ENCODE assay signal across 9 cellular contexts in genomic region chr2:135874966-135875365, GRCh38. TPM values are rescaled to one million over a fixed set of nuclear protein-coding genes. Genes with fewer than 3 reads are reported as not detected.
DNase-seq lines count a peak whose midpoint lies in the region; ATAC-seq and TF ChIP-seq lines count a peak whose summit lies in the region.
"Had no signal": no experiment of that assay in that cellular context is flagged by ENCODE, and none has a peak within 500 bp of the region (broad histone marks: within the 10 kb centered on the region; RNA-seq: fewer than 3 reads in every experiment).

No MANE protein-coding gene starts in this region.

- peaks cover 35% of the 10 kb centered on the region for H3K4me1 ChIP-seq in DOHH2 (ENCODE audit: control insufficient read depth, low read length)
- no peaks in the 10 kb centered on the region for H3K4me1 ChIP-seq in NT2/D1 (ENCODE audit: insufficient read depth, insufficient read length)
- no peaks in the 10 kb centered on the region for H3K4me1 ChIP-seq in colonic mucosa
- peaks cover 16% of the 10 kb centered on the region for H3K4me1 ChIP-seq in neuron (ENCODE audit: insufficient read depth, low read length)

- no peak overlapping the region for H2AFZ ChIP-seq in neuron (ENCODE audit: low read depth, low read length)

- H3K4me2 ChIP-seq in DOHH2 (ENCODE audit: low read length) = peak overlapping the region; percentile 92

- DNase-seq in NT2/D1 (ENCODE audit: low read depth, low spot score) (no peak), colonic mucosa (no peak), left lobe of liver (ENCODE audit: low spot score) (no peak), NCI-H526 (lab: John Stamatoyannopoulos, UW) (no peak)

- H4K20me1 ChIP-seq in DOHH2 (ENCODE audit: control insufficient read depth, insufficient read depth, low read depth, low read length) = peaks cover 24% of the 10 kb centered on the region

- H3K27me3 ChIP-seq in DOHH2 (ENCODE audit: control insufficient read depth, low read length) (no peaks in the 10 kb centered on the region), NT2/D1 (ENCODE audit: insufficient read depth, insufficient read length) (no peaks in the 10 kb centered on the region), colonic mucosa (no peaks in the 10 kb centered on the region), neuron (ENCODE audit: insufficient read depth, low read length) (no peaks in the 10 kb centered on the region)
- H3K27me3 ChIP-seq: gastrocnemius medialis had no signal

- no peaks in the 10 kb centered on the region for H3K9me3 ChIP-seq in DOHH2 (ENCODE audit: control insufficient read depth, insufficient read depth, low read length)
- H3K9me3 ChIP-seq in NT2/D1 (ENCODE audit: insufficient read depth, low read length) = no peaks in the 10 kb centered on the region
- H3K9me3 ChIP-seq in colonic mucosa = no peaks in the 10 kb centered on the region
- no peaks in the 10 kb centered on the region for H3K9me3 ChIP-seq in neuron (ENCODE audit: low read length)
- H3K9me3 ChIP-seq: gastrocnemius medialis had no signal

- TF ChIP-seq CTCF in DOHH2 (IDR thresholded peaks at IDR 0.05; ENCODE audit: low read depth, low read length, poor library complexity, severe bottlenecking) = no peak
- TF ChIP-seq CTCF in colonic mucosa (IDR thresholded peaks at IDR 0.05) = no peak

- H3K27ac ChIP-seq in DOHH2 (ENCODE audit: low read depth, low read length) (no peak overlapping the region), colonic mucosa (no peak overlapping the region)

- peak overlapping the region; percentile 93 for H3K4me3 ChIP-seq in DOHH2 (ENCODE audit: low read length)
- peak overlapping the region; percentile 84 for H3K4me3 ChIP-seq in NT2/D1 (ENCODE audit: insufficient read length, low read depth)
- H3K4me3 ChIP-seq in colonic mucosa = peak overlapping the region; percentile 96
- H3K4me3 ChIP-seq in neuron (ENCODE audit: low read length) = peak overlapping the region; percentile 89

- peaks cover 62% of the 10 kb centered on the region for H3K36me3 ChIP-seq in DOHH2 (ENCODE audit: control insufficient read depth, low read length)
- H3K36me3 ChIP-seq in NT2/D1 (ENCODE audit: insufficient read depth, insufficient read length, low read length) = peaks cover 45% of the 10 kb centered on the region
- H3K36me3 ChIP-seq in colonic mucosa = no peaks in the 10 kb centered on the region
- H3K36me3 ChIP-seq in neuron (ENCODE audit: insufficient read depth, low read length) = peaks cover 32% of the 10 kb centered on the region

- peaks cover 66% of the 10 kb centered on the region for H3K79me2 ChIP-seq in DOHH2 (ENCODE audit: control insufficient read depth, low read length)

- no peaks in the 10 kb centered on the region for H3K9me2 ChIP-seq in DOHH2 (replicated peaks; ENCODE audit: control insufficient read depth, low read length)

- H3F3A ChIP-seq in DOHH2 (ENCODE audit: control insufficient read depth, insufficient read depth) = 0 out of 2 replicates have a peak, but pooled peaks cover 1% of the 10 kb centered on the region

- intact Hi-C loops in colonic mucosa (cut with DNase I) = no loop called here

- peak overlapping the region; percentile 89 for H3K9ac ChIP-seq in NT2/D1 (ENCODE audit: insufficient read length, low read depth)
- H3K9ac ChIP-seq in colonic mucosa (ENCODE audit: low read depth in 2 of 2, low read length in 2 of 2) = no peak overlapping the region

- ATAC-seq in left lobe of liver (no peak), HG02588 (IDR thresholded peaks at IDR 0.05; ENCODE audit: unreplicated experiment) (no peak), HG03378 (IDR thresholded peaks at IDR 0.05; ENCODE audit: unreplicated experiment) (no peak)

RNA-seq across cellular contexts. Expression of gene MCM6, which starts 1.3 kb away (rescaled TPM):
- total RNA-seq in colonic mucosa (10 to 100 TPM; 14.2 to 57.7 TPM), left lobe of liver (1.9 TPM)

RNA-seq across cellular contexts. Expression of gene LCT, which starts 38.0 kb away (rescaled TPM):
- total RNA-seq in colonic mucosa = under 1 TPM; 0.08 to 0.12 TPM
- total RNA-seq in left lobe of liver = not detected
